Comparison of ENCODE assay signal across 7 cellular contexts in genomic region chr5:151098185-151098813, GRCh38. TPM values are rescaled to one million over a fixed set of nuclear protein-coding genes. Genes with fewer than 3 reads are reported as not detected.
DNase-seq lines count a peak whose midpoint lies in the region; ATAC-seq, FAIRE-seq and TF ChIP-seq lines count a peak whose summit lies in the region.

No MANE protein-coding gene starts in this region.

- H3K4me1 ChIP-seq in Peyer's patch (peaks cover 16 to 85% (median 35%) of the 10 kb centered on the region in 4 donors), small intestine (ENCODE audit: control insufficient read depth in 2 of 2, insufficient read depth in 1 of 2, low read depth in 1 of 2, low read length in 1 of 2) (peaks cover 30 to 32% of the 10 kb centered on the region in 2 donors)

- H3K27me3 ChIP-seq in Peyer's patch (no peaks in the 10 kb centered on the region), small intestine (ENCODE audit: control insufficient read depth in 2 of 2, insufficient read depth in 2 of 2, low read length in 2 of 2) (no peaks in the 10 kb centered on the region)

- 27 to 42% (median 30%) methylated on average over 9 of the region's 9 CpGs for WGBS in small intestine, 3 donors

- H3K9me3 ChIP-seq in Peyer's patch (no peaks in the 10 kb centered on the region), small intestine (ENCODE audit: control insufficient read depth, low read depth) (no peaks in the 10 kb centered on the region)

- H3K27ac ChIP-seq in Peyer's patch = peak overlapping the region; percentile 1 to 81 (median 36)
- H3K27ac ChIP-seq in small intestine (ENCODE audit: low read depth in 1 of 2, low read length in 1 of 2) = peak overlapping the region; percentile 5 to 61

- ATAC-seq in GM18907 (IDR thresholded peaks at IDR 0.05; ENCODE audit: unreplicated experiment) (peak; percentile 42), HG02610 (IDR thresholded peaks at IDR 0.05; ENCODE audit: unreplicated experiment) (peak; percentile 60)

- FAIRE-seq in small intestine (lab: Jason Lieb, UNC) = no peak

- DNase-seq in Peyer's patch (peak in 1 of 3 donors; percentile 27), small intestine (peak; percentile 41), NCI-H1105 (lab: John Stamatoyannopoulos, UW) (no peak), G401 (ENCODE audit: low spot score) (no peak), mesenteric fat pad (ENCODE audit: low spot score) (no peak)

- peaks cover 0 to 16% (median 0%) of the 10 kb centered on the region in 3 donors for H3K36me3 ChIP-seq in Peyer's patch
- no peaks in the 10 kb centered on the region for H3K36me3 ChIP-seq in small intestine (ENCODE audit: control insufficient read depth in 2 of 2, insufficient read depth in 2 of 2, low read length in 2 of 2)

- no peak for TF ChIP-seq POLR2A in Peyer's patch (IDR thresholded peaks at IDR 0.05)

- in situ Hi-C loops in G401 (cut with HindIII; ENCODE audit: low sequenced_read_pairs) = no loop called here

- no peak for TF ChIP-seq CTCF in Peyer's patch (IDR thresholded peaks at IDR 0.05)

- H3K4me3 ChIP-seq in Peyer's patch = no peak overlapping the region
- no peak overlapping the region for H3K4me3 ChIP-seq in small intestine (ENCODE audit: low read depth in 1 of 2, low read length in 2 of 2)

RNA-seq across cellular contexts. Expression of gene TNIP1, which starts 17.5 kb away (rescaled TPM):
- 100 to 1,000 TPM; 191 to 352 (median 266) TPM for total RNA-seq in Peyer's patch
- polyA plus RNA-seq in small intestine = 100 to 1,000 TPM in 2 of 3 donors, 10 to 100 TPM in 1; 97.5 to 190 (median 164) TPM
- 32.2 and 40.4 TPM in 2 replicates for total RNA-seq in G401 (2014; rRNA removed; shearing (Covaris generic))
- total RNA-seq in mesenteric fat pad = 285 TPM

RNA-seq across cellular contexts. Expression of gene ANXA6, which starts 59.3 kb away (rescaled TPM):
- total RNA-seq in Peyer's patch (100 to 1,000 TPM in 1 of 4 donors, 10 to 100 TPM in 3; 11.2 to 228 (median 30.1) TPM), mesenteric fat pad (631 TPM)
- polyA plus RNA-seq in small intestine = 10 to 100 TPM in 2 of 3 donors, 1 to 10 TPM in 1; 7.2 to 68.2 (median 25.1) TPM
- 299 and 371 TPM in 2 replicates for total RNA-seq in G401 (2014; rRNA removed; shearing (Covaris generic))
